In the genomic region with DNA sequence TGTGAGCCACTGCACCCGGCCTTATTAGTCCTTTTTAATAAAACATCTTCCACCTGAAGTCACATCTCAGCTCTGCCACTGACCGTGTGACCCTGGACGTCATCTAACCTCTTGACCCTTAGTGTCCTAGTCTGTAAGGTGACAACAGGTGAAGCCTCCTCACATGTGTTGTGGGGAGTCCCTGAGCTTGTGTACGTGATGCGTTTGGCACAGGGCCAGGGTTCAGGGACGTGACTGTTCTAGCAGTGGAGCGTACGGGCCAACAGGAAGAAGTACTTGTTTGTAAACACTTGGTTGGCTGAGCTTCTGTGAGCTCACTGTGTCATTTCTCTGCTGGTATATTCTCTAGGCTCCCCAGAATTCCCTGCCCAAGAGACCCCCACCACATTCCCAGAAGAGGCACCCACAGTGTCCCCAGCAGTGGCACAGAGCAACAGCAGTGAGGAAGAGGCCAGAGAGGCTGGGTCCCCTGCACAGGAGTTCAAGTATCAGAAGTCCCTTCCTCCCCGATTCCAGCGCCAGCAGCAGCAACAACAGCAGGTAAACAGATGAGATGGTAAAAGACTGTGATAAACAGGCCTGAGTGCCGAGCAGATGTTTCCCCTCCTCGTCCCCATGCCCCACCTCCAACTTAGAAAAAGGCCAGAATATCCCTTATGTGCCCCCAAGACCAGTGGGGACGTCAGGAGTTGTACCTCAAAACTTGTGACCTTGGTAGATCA, we compare ENCODE assay signal across 1 cellular context.
TF ChIP-seq lines count a peak whose summit lies in the region.

No MANE protein-coding gene starts in this region.

TF ChIP-seq in GM23338, 12 proteins besides CTCF, POLR2A, EP300 and RAD21:
- TF ChIP-seq POLR2AphosphoS5 (IDR thresholded peaks at IDR 0.05; ENCODE audit: low read depth): 0 out of 2 replicates have a peak, but pooled peaks have one; percentile 19
- TF ChIP-seq, protein P1, sequence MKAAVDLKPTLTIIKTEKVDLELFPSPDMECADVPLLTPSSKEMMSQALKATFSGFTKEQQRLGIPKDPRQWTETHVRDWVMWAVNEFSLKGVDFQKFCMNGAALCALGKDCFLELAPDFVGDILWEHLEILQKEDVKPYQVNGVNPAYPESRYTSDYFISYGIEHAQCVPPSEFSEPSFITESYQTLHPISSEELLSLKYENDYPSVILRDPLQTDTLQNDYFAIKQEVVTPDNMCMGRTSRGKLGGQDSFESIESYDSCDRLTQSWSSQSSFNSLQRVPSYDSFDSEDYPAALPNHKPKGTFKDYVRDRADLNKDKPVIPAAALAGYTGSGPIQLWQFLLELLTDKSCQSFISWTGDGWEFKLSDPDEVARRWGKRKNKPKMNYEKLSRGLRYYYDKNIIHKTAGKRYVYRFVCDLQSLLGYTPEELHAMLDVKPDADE (IDR thresholded peaks at IDR 0.05): no peak
